In the genomic region with DNA sequence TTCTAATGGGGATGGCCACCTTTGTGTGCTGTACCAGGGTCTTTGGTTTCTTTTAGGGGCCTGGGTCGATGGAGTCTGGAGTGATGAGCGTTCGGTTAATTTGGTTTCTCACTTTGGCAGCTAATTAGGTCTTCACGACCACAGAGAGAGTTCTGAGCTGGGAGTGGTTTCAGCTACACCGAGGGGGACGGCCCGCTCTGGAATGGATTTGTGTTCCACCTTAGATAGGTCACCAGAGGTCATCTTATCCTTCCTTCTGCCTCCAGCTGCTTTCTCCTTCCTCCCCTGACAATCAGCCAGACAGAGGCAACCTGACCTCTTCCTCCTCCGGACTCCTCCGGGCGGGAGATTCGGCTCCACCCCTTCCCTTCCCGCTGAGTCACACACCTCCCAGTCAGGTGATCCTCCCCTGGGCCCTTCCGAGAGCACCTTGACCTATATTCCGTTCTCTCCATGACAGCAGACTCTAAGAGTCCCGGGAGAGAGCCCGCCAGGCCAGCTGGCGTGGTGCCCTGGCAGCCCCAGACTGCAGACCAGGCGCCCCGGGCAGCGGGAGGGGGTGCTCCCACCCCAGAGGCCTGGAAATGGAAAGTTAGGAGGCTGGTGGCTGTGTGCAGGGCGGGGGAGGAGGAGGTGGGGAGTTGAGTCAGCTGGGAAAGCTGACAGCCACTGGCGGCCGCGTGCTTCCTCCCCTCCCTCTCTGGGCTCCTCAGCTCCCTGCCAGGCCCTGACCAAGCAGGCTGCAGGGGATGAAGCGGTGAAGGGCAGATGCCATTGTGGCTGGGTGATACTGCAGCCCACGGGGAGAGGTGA, we compare ENCODE assay signal across 1 cellular context.
A peak's percentile ranks its signal among the peaks of the same experiment; 100 is the strongest.
TF ChIP-seq lines count a peak whose summit lies in the region.

No MANE protein-coding gene starts in this region.

TF ChIP-seq in HepG2, 621 proteins besides CTCF, POLR2A, EP300 and RAD21 (continued from another document and continues in another):
- TF ChIP-seq, protein P1, sequence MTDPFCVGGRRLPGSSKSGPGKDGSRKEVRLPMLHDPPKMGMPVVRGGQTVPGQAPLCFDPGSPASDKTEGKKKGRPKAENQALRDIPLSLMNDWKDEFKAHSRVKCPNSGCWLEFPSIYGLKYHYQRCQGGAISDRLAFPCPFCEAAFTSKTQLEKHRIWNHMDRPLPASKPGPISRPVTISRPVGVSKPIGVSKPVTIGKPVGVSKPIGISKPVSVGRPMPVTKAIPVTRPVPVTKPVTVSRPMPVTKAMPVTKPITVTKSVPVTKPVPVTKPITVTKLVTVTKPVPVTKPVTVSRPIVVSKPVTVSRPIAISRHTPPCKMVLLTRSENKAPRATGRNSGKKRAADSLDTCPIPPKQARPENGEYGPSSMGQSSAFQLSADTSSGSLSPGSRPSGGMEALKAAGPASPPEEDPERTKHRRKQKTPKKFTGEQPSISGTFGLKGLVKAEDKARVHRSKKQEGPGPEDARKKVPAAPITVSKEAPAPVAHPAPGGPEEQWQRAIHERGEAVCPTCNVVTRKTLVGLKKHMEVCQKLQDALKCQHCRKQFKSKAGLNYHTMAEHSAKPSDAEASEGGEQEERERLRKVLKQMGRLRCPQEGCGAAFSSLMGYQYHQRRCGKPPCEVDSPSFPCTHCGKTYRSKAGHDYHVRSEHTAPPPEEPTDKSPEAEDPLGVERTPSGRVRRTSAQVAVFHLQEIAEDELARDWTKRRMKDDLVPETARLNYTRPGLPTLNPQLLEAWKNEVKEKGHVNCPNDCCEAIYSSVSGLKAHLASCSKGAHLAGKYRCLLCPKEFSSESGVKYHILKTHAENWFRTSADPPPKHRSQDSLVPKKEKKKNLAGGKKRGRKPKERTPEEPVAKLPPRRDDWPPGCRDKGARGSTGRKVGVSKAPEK (CRISPR knock-in tag; IDR thresholded peaks at IDR 0.05; ENCODE audit: borderline replicate concordance): no peak
- TF ChIP-seq ZNF180 (CRISPR knock-in tag; IDR thresholded peaks at IDR 0.05; ENCODE audit: borderline replicate concordance, low read depth): no peak
- no peak for TF ChIP-seq ZNF333 (CRISPR knock-in tag; IDR thresholded peaks at IDR 0.05; ENCODE audit: borderline replicate concordance)
- TF ChIP-seq, protein P2, sequence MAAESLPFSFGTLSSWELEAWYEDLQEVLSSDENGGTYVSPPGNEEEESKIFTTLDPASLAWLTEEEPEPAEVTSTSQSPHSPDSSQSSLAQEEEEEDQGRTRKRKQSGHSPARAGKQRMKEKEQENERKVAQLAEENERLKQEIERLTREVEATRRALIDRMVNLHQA (CRISPR knock-in tag; IDR thresholded peaks at IDR 0.05): no peak
- TF ChIP-seq, protein P3, sequence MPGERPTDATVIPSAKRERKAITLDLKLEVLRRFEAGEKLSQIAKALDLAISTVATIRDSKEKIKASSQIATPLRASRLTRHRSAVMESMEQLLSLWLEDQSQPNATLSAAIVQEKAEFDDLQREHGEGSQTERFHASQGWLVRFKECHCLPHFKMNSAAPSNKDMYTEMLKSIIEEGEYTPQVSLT (CRISPR knock-in tag; IDR thresholded peaks at IDR 0.05; ENCODE audit: borderline replicate concordance, low read depth): no peak
- TF ChIP-seq, protein P4, sequence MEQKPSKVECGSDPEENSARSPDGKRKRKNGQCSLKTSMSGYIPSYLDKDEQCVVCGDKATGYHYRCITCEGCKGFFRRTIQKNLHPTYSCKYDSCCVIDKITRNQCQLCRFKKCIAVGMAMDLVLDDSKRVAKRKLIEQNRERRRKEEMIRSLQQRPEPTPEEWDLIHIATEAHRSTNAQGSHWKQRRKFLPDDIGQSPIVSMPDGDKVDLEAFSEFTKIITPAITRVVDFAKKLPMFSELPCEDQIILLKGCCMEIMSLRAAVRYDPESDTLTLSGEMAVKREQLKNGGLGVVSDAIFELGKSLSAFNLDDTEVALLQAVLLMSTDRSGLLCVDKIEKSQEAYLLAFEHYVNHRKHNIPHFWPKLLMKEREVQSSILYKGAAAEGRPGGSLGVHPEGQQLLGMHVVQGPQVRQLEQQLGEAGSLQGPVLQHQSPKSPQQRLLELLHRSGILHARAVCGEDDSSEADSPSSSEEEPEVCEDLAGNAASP (CRISPR knock-in tag; IDR thresholded peaks at IDR 0.05; ENCODE audit: borderline replicate concordance): no peak
- TF ChIP-seq, protein P5, sequence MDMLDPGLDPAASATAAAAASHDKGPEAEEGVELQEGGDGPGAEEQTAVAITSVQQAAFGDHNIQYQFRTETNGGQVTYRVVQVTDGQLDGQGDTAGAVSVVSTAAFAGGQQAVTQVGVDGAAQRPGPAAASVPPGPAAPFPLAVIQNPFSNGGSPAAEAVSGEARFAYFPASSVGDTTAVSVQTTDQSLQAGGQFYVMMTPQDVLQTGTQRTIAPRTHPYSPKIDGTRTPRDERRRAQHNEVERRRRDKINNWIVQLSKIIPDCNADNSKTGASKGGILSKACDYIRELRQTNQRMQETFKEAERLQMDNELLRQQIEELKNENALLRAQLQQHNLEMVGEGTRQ (IDR thresholded peaks at IDR 0.05; ENCODE audit: low read depth, low read length): 0 out of 2 replicates have a peak, but pooled peaks have one; percentile 38
- TF ChIP-seq, protein P5 (CRISPR knock-in tag; IDR thresholded peaks at IDR 0.05; ENCODE audit: borderline replicate concordance): peak; percentile 81; the same call in 1 of the 2 replicates
- peak; percentile 65 for TF ChIP-seq KAT8 (CRISPR knock-in tag; IDR thresholded peaks at IDR 0.05)
- no peak for TF ChIP-seq HOXA7 (CRISPR knock-in tag; IDR thresholded peaks at IDR 0.05)
- no peak for TF ChIP-seq NONO (IDR thresholded peaks at IDR 0.05)
- TF ChIP-seq NONO (CRISPR knock-in tag; conservative IDR thresholded peaks at IDR 0.05): peak; percentile 75
- no peak for TF ChIP-seq GLI4 (CRISPR knock-in tag; IDR thresholded peaks at IDR 0.05; ENCODE audit: borderline replicate concordance)
- no peak for TF ChIP-seq U2AF2 (IDR thresholded peaks at IDR 0.05; ENCODE audit: low read depth, low read length)
- no peak for TF ChIP-seq SYNCRIP (IDR thresholded peaks at IDR 0.05; ENCODE audit: insufficient read depth, low read depth, low read length)
- peak; percentile 39; the same call in 1 of the 2 replicates for TF ChIP-seq ZNF350 (CRISPR knock-in tag; IDR thresholded peaks at IDR 0.05; ENCODE audit: borderline replicate concordance, low read depth)
- TF ChIP-seq ZFP36L2 (CRISPR knock-in tag; IDR thresholded peaks at IDR 0.05): no peak
- TF ChIP-seq ZNF841 (CRISPR knock-in tag; IDR thresholded peaks at IDR 0.05; ENCODE audit: borderline replicate concordance): no peak
- no peak for TF ChIP-seq MEIS2 (CRISPR knock-in tag; IDR thresholded peaks at IDR 0.05)
- TF ChIP-seq, protein P6, sequence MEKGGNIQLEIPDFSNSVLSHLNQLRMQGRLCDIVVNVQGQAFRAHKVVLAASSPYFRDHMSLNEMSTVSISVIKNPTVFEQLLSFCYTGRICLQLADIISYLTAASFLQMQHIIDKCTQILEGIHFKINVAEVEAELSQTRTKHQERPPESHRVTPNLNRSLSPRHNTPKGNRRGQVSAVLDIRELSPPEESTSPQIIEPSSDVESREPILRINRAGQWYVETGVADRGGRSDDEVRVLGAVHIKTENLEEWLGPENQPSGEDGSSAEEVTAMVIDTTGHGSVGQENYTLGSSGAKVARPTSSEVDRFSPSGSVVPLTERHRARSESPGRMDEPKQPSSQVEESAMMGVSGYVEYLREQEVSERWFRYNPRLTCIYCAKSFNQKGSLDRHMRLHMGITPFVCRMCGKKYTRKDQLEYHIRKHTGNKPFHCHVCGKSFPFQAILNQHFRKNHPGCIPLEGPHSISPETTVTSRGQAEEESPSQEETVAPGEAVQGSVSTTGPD (CRISPR knock-in tag; IDR thresholded peaks at IDR 0.05): no peak
- TF ChIP-seq ZNF598 (CRISPR knock-in tag; IDR thresholded peaks at IDR 0.05; ENCODE audit: borderline replicate concordance): no peak
- TF ChIP-seq ZNF282 (IDR thresholded peaks at IDR 0.05; ENCODE audit: partially characterized antibody): no peak
- no peak for TF ChIP-seq HOXA3 (CRISPR knock-in tag; IDR thresholded peaks at IDR 0.05)
- peak; percentile 80; the same call in 1 of the 3 replicates for TF ChIP-seq MXI1 (IDR thresholded peaks at IDR 0.05; ENCODE audit: borderline replicate concordance, low read depth, low read length)
- TF ChIP-seq DR1 (CRISPR knock-in tag; IDR thresholded peaks at IDR 0.05): no peak
- no peak; the same call in 1 of the 2 replicates for TF ChIP-seq GATAD1 (CRISPR knock-in tag; IDR thresholded peaks at IDR 0.05)
- TF ChIP-seq POLR2AphosphoS2 (IDR thresholded peaks at IDR 0.05; ENCODE audit: low read depth, low read length): no peak
- TF ChIP-seq, protein P7, sequence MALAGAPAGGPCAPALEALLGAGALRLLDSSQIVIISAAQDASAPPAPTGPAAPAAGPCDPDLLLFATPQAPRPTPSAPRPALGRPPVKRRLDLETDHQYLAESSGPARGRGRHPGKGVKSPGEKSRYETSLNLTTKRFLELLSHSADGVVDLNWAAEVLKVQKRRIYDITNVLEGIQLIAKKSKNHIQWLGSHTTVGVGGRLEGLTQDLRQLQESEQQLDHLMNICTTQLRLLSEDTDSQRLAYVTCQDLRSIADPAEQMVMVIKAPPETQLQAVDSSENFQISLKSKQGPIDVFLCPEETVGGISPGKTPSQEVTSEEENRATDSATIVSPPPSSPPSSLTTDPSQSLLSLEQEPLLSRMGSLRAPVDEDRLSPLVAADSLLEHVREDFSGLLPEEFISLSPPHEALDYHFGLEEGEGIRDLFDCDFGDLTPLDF (CRISPR knock-in tag; IDR thresholded peaks at IDR 0.05): peak; percentile 81
- no peak for TF ChIP-seq ZNF225 (CRISPR knock-in tag; IDR thresholded peaks at IDR 0.05)
- TF ChIP-seq MLLT10 (CRISPR knock-in tag; IDR thresholded peaks at IDR 0.05): no peak
- no peak for TF ChIP-seq SRSF9 (IDR thresholded peaks at IDR 0.05; ENCODE audit: borderline replicate concordance, insufficient read depth, low read depth, low read length, poor library complexity, severe bottlenecking)
- TF ChIP-seq SALL1 (CRISPR knock-in tag; IDR thresholded peaks at IDR 0.05): no peak; the same call in 1 of the 2 replicates
- TF ChIP-seq MEIS1 (CRISPR knock-in tag; IDR thresholded peaks at IDR 0.05; ENCODE audit: borderline replicate concordance): peak; percentile 48; the same call in 1 of the 2 replicates
- no peak for TF ChIP-seq ZC3H13 (CRISPR knock-in tag; IDR thresholded peaks at IDR 0.05)
- TF ChIP-seq ZBTB21 (CRISPR knock-in tag; IDR thresholded peaks at IDR 0.05): no peak
- TF ChIP-seq BHLHE40 (IDR thresholded peaks at IDR 0.05; ENCODE audit: low read length): peak; percentile 23; the same call in 1 of the 2 replicates
- TF ChIP-seq, protein P8, sequence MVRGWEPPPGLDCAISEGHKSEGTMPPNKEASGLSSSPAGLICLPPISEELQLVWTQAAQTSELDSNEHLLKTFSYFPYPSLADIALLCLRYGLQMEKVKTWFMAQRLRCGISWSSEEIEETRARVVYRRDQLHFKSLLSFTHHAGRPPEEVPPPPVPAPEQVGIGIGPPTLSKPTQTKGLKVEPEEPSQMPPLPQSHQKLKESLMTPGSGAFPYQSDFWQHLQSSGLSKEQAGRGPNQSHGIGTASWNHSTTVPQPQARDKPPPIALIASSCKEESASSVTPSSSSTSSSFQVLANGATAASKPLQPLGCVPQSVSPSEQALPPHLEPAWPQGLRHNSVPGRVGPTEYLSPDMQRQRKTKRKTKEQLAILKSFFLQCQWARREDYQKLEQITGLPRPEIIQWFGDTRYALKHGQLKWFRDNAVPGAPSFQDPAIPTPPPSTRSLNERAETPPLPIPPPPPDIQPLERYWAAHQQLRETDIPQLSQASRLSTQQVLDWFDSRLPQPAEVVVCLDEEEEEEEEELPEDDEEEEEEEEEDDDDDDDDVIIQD (CRISPR knock-in tag; IDR thresholded peaks at IDR 0.05; ENCODE audit: low read depth): peak; percentile 53; the same call in 1 of the 2 replicates
- peak; percentile 86 for TF ChIP-seq AGO2 (optimal IDR thresholded peaks at IDR 0.05; ENCODE audit: low read depth, low read length)
- TF ChIP-seq ZNF567 (CRISPR knock-in tag; IDR thresholded peaks at IDR 0.05; ENCODE audit: borderline replicate concordance): 0 out of 2 replicates have a peak, but pooled peaks have one; percentile 28
- TF ChIP-seq ZNF136 (CRISPR knock-in tag; IDR thresholded peaks at IDR 0.05; ENCODE audit: low read depth): no peak
- no peak for TF ChIP-seq ZNF615 (CRISPR knock-in tag; IDR thresholded peaks at IDR 0.05; ENCODE audit: borderline replicate concordance)
- peak; percentile 94 for TF ChIP-seq SAP130 (CRISPR knock-in tag; IDR thresholded peaks at IDR 0.05; ENCODE audit: low read depth)
- no peak for TF ChIP-seq WIZ (CRISPR knock-in tag; IDR thresholded peaks at IDR 0.05)
- TF ChIP-seq, protein P9, sequence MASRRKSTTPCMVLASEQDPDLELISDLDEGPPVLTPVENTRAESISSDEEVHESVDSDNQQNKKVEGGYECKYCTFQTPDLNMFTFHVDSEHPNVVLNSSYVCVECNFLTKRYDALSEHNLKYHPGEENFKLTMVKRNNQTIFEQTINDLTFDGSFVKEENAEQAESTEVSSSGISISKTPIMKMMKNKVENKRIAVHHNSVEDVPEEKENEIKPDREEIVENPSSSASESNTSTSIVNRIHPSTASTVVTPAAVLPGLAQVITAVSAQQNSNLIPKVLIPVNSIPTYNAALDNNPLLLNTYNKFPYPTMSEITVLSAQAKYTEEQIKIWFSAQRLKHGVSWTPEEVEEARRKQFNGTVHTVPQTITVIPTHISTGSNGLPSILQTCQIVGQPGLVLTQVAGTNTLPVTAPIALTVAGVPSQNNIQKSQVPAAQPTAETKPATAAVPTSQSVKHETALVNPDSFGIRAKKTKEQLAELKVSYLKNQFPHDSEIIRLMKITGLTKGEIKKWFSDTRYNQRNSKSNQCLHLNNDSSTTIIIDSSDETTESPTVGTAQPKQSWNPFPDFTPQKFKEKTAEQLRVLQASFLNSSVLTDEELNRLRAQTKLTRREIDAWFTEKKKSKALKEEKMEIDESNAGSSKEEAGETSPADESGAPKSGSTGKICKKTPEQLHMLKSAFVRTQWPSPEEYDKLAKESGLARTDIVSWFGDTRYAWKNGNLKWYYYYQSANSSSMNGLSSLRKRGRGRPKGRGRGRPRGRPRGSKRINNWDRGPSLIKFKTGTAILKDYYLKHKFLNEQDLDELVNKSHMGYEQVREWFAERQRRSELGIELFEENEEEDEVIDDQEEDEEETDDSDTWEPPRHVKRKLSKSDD (CRISPR knock-in tag; IDR thresholded peaks at IDR 0.05; ENCODE audit: low read depth): no peak
- no peak for TF ChIP-seq SMAD9 (CRISPR knock-in tag; IDR thresholded peaks at IDR 0.05)
